In the genomic region with DNA sequence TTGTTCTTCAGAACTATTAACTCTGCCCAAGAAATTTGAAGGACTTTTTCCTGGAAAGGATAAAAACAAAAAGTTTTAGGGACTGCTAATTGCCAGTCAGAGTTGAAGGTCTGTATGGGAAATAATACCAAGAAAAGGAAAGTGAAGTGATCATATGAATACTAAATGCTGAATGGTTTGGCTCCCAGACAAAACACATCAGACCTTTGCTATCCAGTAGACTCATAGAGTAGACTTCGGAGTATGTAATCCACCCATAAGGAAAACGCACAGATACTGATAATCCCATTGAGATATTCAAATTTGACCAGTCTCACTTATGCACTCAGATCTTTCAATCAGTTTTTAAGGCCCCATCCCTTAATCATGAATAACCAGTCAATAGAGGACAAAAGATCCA, we compare ENCODE assay signal across 19 cellular contexts.
"Had no signal": no experiment of that assay in that cellular context is flagged by ENCODE, and none has a peak within 500 bp of the region (broad histone marks: within the 10 kb centered on the region; RNA-seq: fewer than 3 reads in every experiment).

No MANE protein-coding gene starts in this region.

- H3K27ac Mint-ChIP-seq: activated naive CD8-positive, alpha-beta T cell; nephron progenitor cell had no signal

- H3K4me1 Mint-ChIP-seq: nephron progenitor cell had no signal

- H3K27me3 ChIP-seq: body of pancreas, colonic mucosa, esophagus squamous epithelium, foreskin keratinocyte, stomach, upper lobe of right lung had no signal

- DNase-seq: activated effector memory CD4-positive, alpha-beta T cell treated with Interleukin-2 at 50 U/mL for 16 hours; amygdala; body of pancreas; caudate nucleus; colonic mucosa; esophagus squamous epithelium; foreskin keratinocyte; glutamatergic neuron; hypothalamus; kidney glomerular epithelial cell; mesendoderm; nephron progenitor cell; right cardiac atrium; stomach; upper lobe of right lung had no signal

- H3K4me3 Mint-ChIP-seq: activated naive CD8-positive, alpha-beta T cell; nephron progenitor cell had no signal

- H3K27me3 Mint-ChIP-seq: activated naive CD8-positive, alpha-beta T cell had no signal

- H3K4me3 ChIP-seq: body of pancreas, colonic mucosa, esophagus squamous epithelium, prostate gland, stomach, thoracic aorta, upper lobe of right lung had no signal

- H3K4me1 ChIP-seq: body of pancreas, colonic mucosa, esophagus squamous epithelium, foreskin keratinocyte, prostate gland, upper lobe of right lung had no signal

- H3K36me3 ChIP-seq: colonic mucosa, esophagus squamous epithelium, prostate gland, stomach, thoracic aorta, upper lobe of right lung had no signal

- ATAC-seq: activated CD4-positive, CD25-positive, alpha-beta regulatory T cell treated with anti-CD3 and anti-CD28 coated beads, Interleukin-2, amount 50 U/mL, for 24 hours; body of pancreas; foreskin keratinocyte; right cardiac atrium; upper lobe of right lung had no signal

- H3K27ac ChIP-seq: body of pancreas, colonic mucosa, esophagus squamous epithelium, foreskin keratinocyte, prostate gland, stomach, thoracic aorta, upper lobe of right lung had no signal

- H3K9me3 ChIP-seq: body of pancreas, colonic mucosa, esophagus squamous epithelium, prostate gland, stomach, thoracic aorta, upper lobe of right lung had no signal
